16 cellular contexts compared by ENCODE assay signal in the genomic region with DNA sequence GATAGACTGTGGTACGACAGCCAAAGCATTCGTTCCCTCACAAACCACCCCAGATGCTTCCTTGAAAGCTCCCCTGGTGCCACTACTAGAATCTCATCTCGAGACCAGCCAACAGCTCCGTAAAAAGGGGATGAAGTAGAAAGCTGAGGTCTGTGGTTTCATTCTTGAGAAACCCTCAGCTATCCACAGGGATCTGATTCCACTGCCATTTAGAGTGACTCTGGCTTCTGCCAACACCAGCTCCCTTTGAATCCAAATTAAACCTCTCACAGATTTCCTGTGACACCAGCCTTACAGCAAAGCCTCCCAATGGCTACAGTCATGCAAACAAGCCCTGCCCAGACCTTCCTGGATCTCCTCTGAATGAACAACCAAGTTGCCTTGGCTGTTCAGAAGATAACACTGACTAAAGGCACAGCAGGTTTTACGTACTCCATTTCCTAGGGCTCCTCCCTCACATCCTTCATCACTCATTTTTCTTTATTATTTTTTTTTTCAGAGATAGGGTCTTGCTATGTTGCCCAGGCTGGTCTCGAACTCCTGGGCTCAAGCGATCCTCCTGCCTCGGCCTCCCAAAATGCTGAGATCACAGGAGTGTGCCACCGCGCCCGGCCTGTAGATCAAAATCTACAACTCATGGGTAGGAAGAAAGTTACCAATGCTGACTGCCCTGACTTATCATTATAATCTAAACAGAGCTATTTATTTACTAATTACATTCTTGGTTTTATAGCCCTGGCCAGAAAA. TPM values are rescaled to one million over a fixed set of nuclear protein-coding genes. Genes with fewer than 3 reads are reported as not detected.
DNase-seq lines count a peak whose midpoint lies in the region; ATAC-seq and TF ChIP-seq lines count a peak whose summit lies in the region.
"Had no signal": no experiment of that assay in that cellular context is flagged by ENCODE, and none has a peak within 500 bp of the region (broad histone marks: within the 10 kb centered on the region; RNA-seq: fewer than 3 reads in every experiment).

No MANE protein-coding gene starts in this region.

- H3K4me1 Mint-ChIP-seq in activated CD8-positive, alpha-beta memory T cell treated with anti-CD3 and anti-CD28 coated beads, Interleukin-2, amount 10 ng/mL, durations not matched to agents 7 days and 5 days: peaks cover 30% of the 10 kb centered on the region
- peaks cover 12% of the 10 kb centered on the region for H3K4me1 Mint-ChIP-seq in endodermal cell

- TF ChIP-seq CTCF in endodermal cell (conservative IDR thresholded peaks at IDR 0.05) (no peak), sigmoid colon (IDR thresholded peaks at IDR 0.05) (no peak), WERI-Rb-1 (IDR thresholded peaks at IDR 0.05; ENCODE audit: low read depth, low read length) (no peak)

- H3K9me3 ChIP-seq in endodermal cell (ENCODE audit: control insufficient read depth, low read length) (no peaks in the 10 kb centered on the region), sigmoid colon (no peaks in the 10 kb centered on the region), WERI-Rb-1 (ENCODE audit: severe bottlenecking) (no peaks in the 10 kb centered on the region)
- H3K9me3 ChIP-seq: colonic mucosa had no signal

- no peak overlapping the region for H3K4me3 Mint-ChIP-seq in activated CD8-positive, alpha-beta memory T cell treated with anti-CD3 and anti-CD28 coated beads, Interleukin-2, amount 10 ng/mL, durations not matched to agents 7 days and 5 days
- H3K4me3 Mint-ChIP-seq in endodermal cell: no peak overlapping the region
- H3K4me3 Mint-ChIP-seq: IgD-negative memory B cell, mesothelial cell of epicardium had no signal

- H3K9me3 Mint-ChIP-seq in activated CD8-positive, alpha-beta memory T cell treated with anti-CD3 and anti-CD28 coated beads, Interleukin-2, amount 10 ng/mL, durations not matched to agents 7 days and 5 days (ENCODE audit: low read depth): no peaks in the 10 kb centered on the region
- no peaks in the 10 kb centered on the region for H3K9me3 Mint-ChIP-seq in endodermal cell
- H3K9me3 Mint-ChIP-seq: IgD-negative memory B cell had no signal

- TF ChIP-seq EP300 in sigmoid colon (IDR thresholded peaks at IDR 0.05): no peak

- no peak for ATAC-seq in activated CD8-positive, alpha-beta memory T cell treated with anti-CD3 and anti-CD28 coated beads, Interleukin-2, amount 10 ng/mL, durations not matched to agents 7 days and 5 days
- no peak for ATAC-seq in GM21786 (IDR thresholded peaks at IDR 0.05; ENCODE audit: unreplicated experiment)

- TF ChIP-seq POLR2A in sigmoid colon (IDR thresholded peaks at IDR 0.05): no peak

- H3K27ac Mint-ChIP-seq in activated CD8-positive, alpha-beta memory T cell treated with anti-CD3 and anti-CD28 coated beads, Interleukin-2, amount 10 ng/mL, durations not matched to agents 7 days and 5 days: peak overlapping the region; percentile 19
- peak overlapping the region; percentile 39 for H3K27ac Mint-ChIP-seq in endodermal cell
- H3K27ac Mint-ChIP-seq: mesothelial cell of epicardium had no signal

- CTCF ChIA-PET in activated CD8-positive, alpha-beta memory T cell treated with anti-CD3 and anti-CD28 coated beads, Interleukin-2, amount 10 ng/mL, durations not matched to agents 7 days and 5 days (lab: Charles Lee): interaction anchor here (0.7 to 1.6 kb wide), 3 partner anchors 9 to 611 kb away, joined by 3 to 5 read pairs (median 4); no protein-coding TSS in a partner anchor

- H3K27ac ChIP-seq in endodermal cell (ENCODE audit: low read depth, low read length) (no peak overlapping the region), sigmoid colon (no peak overlapping the region), WERI-Rb-1 (no peak overlapping the region)
- H3K27ac ChIP-seq: colonic mucosa, epithelial cell of prostate had no signal

- H3K36me3 ChIP-seq in endodermal cell (ENCODE audit: control insufficient read depth, insufficient read depth, low read length) (no peaks in the 10 kb centered on the region), sigmoid colon (no peaks in the 10 kb centered on the region), WERI-Rb-1 (no peaks in the 10 kb centered on the region)
- H3K36me3 ChIP-seq: colonic mucosa had no signal

- H3K4me3 ChIP-seq in endodermal cell (ENCODE audit: low read length) (no peak overlapping the region), sigmoid colon (no peak overlapping the region), WERI-Rb-1 (ENCODE audit: low read depth, low read length) (no peak overlapping the region)
- H3K4me3 ChIP-seq: colonic mucosa had no signal

- no peaks in the 10 kb centered on the region for H3K27me3 Mint-ChIP-seq in activated CD8-positive, alpha-beta memory T cell treated with anti-CD3 and anti-CD28 coated beads, Interleukin-2, amount 10 ng/mL, durations not matched to agents 7 days and 5 days
- no peaks in the 10 kb centered on the region for H3K27me3 Mint-ChIP-seq in endodermal cell (ENCODE audit: insufficient read depth)
- H3K27me3 Mint-ChIP-seq: IgD-negative memory B cell had no signal

- H3K4me1 ChIP-seq in endodermal cell (ENCODE audit: control insufficient read depth, insufficient read depth, low read length) (no peaks in the 10 kb centered on the region), sigmoid colon (peaks cover 0 to 9% (median 7%) of the 10 kb centered on the region in 4 donors)
- H3K4me1 ChIP-seq: colonic mucosa had no signal

- intact Hi-C loops in sigmoid colon (cut with DNase I): no loop called here

- WGBS in endodermal cell (ENCODE audit: insufficient coverage in 1 of 2, insufficient read length in 1 of 2), 2 experiments: 72 to 85% methylated on average over 4 to 11 of the region's 11 CpGs
- 89% methylated on average over 11 of the region's 11 CpGs for WGBS in sigmoid colon, 2 donors

- DNase-seq in activated CD8-positive, alpha-beta memory T cell treated with anti-CD3 and anti-CD28 coated beads, Interleukin-2, amount 10 ng/mL, durations not matched to agents 7 days and 5 days: no peak
- DNase-seq in activated CD8-positive, alpha-beta memory T cell treated with anti-CD3 and anti-CD28 coated beads for 24 hours: no peak
- DNase-seq in MV-4-11 (lab: John Stamatoyannopoulos, UW) (peak; percentile 10), endodermal cell (no peak), sigmoid colon (peak; percentile 19), iPS-NIHi11 (ENCODE audit: low spot score) (no peak), WERI-Rb-1 (no peak)
- DNase-seq: activated T-cell treated with anti-CD3 and anti-CD28 coated beads for 4 hours, colonic mucosa, kidney, NCI-H1092, small intestine had no signal

- no peak overlapping the region for H3K9ac ChIP-seq in endodermal cell (ENCODE audit: extremely low read depth, low read length, poor library complexity, severe bottlenecking)

- no peaks in the 10 kb centered on the region for H3K27me3 ChIP-seq in endodermal cell (ENCODE audit: control insufficient read depth, insufficient read depth, low read length, poor library complexity, severe bottlenecking)
- H3K27me3 ChIP-seq in sigmoid colon: no peaks in the 10 kb centered on the region
- H3K27me3 ChIP-seq in WERI-Rb-1 (ENCODE audit: insufficient read depth, low read depth, severe bottlenecking): no peaks in the 10 kb centered on the region
- H3K27me3 ChIP-seq: colonic mucosa had no signal

- peaks cover 2% of the 10 kb centered on the region for H3K36me3 Mint-ChIP-seq in activated CD8-positive, alpha-beta memory T cell treated with anti-CD3 and anti-CD28 coated beads, Interleukin-2, amount 10 ng/mL, durations not matched to agents 7 days and 5 days
- peaks cover 4% of the 10 kb centered on the region for H3K36me3 Mint-ChIP-seq in endodermal cell (ENCODE audit: low read depth)

RNA-seq across cellular contexts. Expression of a gene that starts 18.7 kb away (rescaled TPM):
- total RNA-seq in activated CD8-positive, alpha-beta memory T cell treated with anti-CD3 and anti-CD28 coated beads, Interleukin-2, amount 10 ng/mL, durations not matched to agents 7 days and 5 days: 100 to 1,000 TPM in 1 of 2 experiments, 10 to 100 TPM in 1; 85.6 to 103 TPM
- 10 to 100 TPM; 61.2 to 84.1 TPM for total RNA-seq in endodermal cell
- polyA plus RNA-seq in endodermal cell (2013, experiment 1 of 2): 44.3 TPM
- 37.3 TPM for polyA plus RNA-seq in endodermal cell (2013, experiment 2 of 2)
- total RNA-seq in sigmoid colon: 100 to 1,000 TPM; 104 to 146 (median 113) TPM
- polyA plus RNA-seq in sigmoid colon: 10 to 100 TPM; 24.6 to 33.6 (median 25.7) TPM

Comparison
In these comparisons a context has a peak if more than half of its experiments do, and no peak if none do; other contexts are left out.
1. DNase-seq: peak in MV-4-11 (single experiment) and sigmoid colon (single experiment); none in activated CD8-positive, alpha-beta memory T cell treated with anti-CD3 and anti-CD28 coated beads, Interleukin-2, amount 10 ng/mL, durations not matched to agents 7 days and 5 days (single experiment), activated CD8-positive, alpha-beta memory T cell treated with anti-CD3 and anti-CD28 coated beads for 24 hours (single experiment), endodermal cell (single experiment), iPS-NIHi11 (single experiment) and WERI-Rb-1 (single experiment).